Comparison of ENCODE assay signal across 13 cellular contexts in genomic region chr10:128147064-128147463, GRCh38. TPM values are rescaled to one million over a fixed set of nuclear protein-coding genes. Genes with fewer than 3 reads are reported as not detected.
DNase-seq lines count a peak whose midpoint lies in the region; ATAC-seq and FAIRE-seq lines count a peak whose summit lies in the region.
"Had no signal": no experiment of that assay in that cellular context is flagged by ENCODE, and none has a peak within 500 bp of the region (broad histone marks: within the 10 kb centered on the region; RNA-seq: fewer than 3 reads in every experiment).

No MANE protein-coding gene starts in this region.

- no peak overlapping the region for H3K27ac ChIP-seq in neuronal stem cell (replicated peaks; ENCODE audit: low read length)
- H3K27ac ChIP-seq: psoas muscle had no signal

- no peak overlapping the region for H3K4me3 ChIP-seq in neuronal stem cell (ENCODE audit: low read length in 2 of 2)
- H3K4me3 ChIP-seq: psoas muscle had no signal

- ATAC-seq in GM18502 (IDR thresholded peaks at IDR 0.05; ENCODE audit: poor library complexity, unreplicated experiment) (peak; percentile 61), GM19397 (IDR thresholded peaks at IDR 0.05; ENCODE audit: unreplicated experiment) (peak; percentile 38), HG03095 (IDR thresholded peaks at IDR 0.05; ENCODE audit: unreplicated experiment) (peak; percentile 36)
- peak; percentile 77 for ATAC-seq in activated naive CD8-positive, alpha-beta T cell treated with anti-CD3 and anti-CD28 coated beads, Interleukin-2, amount 50 U/mL, for 24 hours
- ATAC-seq: psoas muscle had no signal

- peak overlapping the region; percentile 49 for H3K4me3 Mint-ChIP-seq in activated naive CD8-positive, alpha-beta T cell treated with anti-CD3 and anti-CD28 coated beads, Interleukin-2, amount 50 U/mL, for 24 hours
- H3K4me3 Mint-ChIP-seq: central memory CD8-positive, alpha-beta T cell had no signal

- no peak for FAIRE-seq in HTR-8/SVneo (lab: Jason Lieb, UNC)

- no peak overlapping the region for H2BK120ac ChIP-seq in neuronal stem cell (ENCODE audit: low read depth, low read length)

- no peak overlapping the region for H2BK5ac ChIP-seq in neuronal stem cell (ENCODE audit: low read length)

- H3K9ac ChIP-seq in neuronal stem cell (ENCODE audit: low read depth, low read length, poor library complexity) = no peak overlapping the region

- H3K4ac ChIP-seq in neuronal stem cell (ENCODE audit: low read length) = no peak overlapping the region

- peaks cover 40% of the 10 kb centered on the region for H3K4me1 Mint-ChIP-seq in activated naive CD8-positive, alpha-beta T cell treated with anti-CD3 and anti-CD28 coated beads, Interleukin-2, amount 50 U/mL, for 24 hours

- H3K9me3 ChIP-seq in neuronal stem cell (replicated peaks in 1 of 2; ENCODE audit: control insufficient read depth in 2 of 2, insufficient read depth in 1 of 2, low read depth in 1 of 2, low read length in 2 of 2) = no peaks in the 10 kb centered on the region
- H3K9me3 ChIP-seq: psoas muscle had no signal

- no peaks in the 10 kb centered on the region for H3K36me3 ChIP-seq in neuronal stem cell (replicated peaks in 1 of 2; ENCODE audit: control insufficient read depth in 2 of 2, insufficient read depth in 2 of 2, low read length in 2 of 2)

- no peak overlapping the region for H2AK5ac ChIP-seq in neuronal stem cell (ENCODE audit: low read depth, low read length)

- H4K8ac ChIP-seq in neuronal stem cell (ENCODE audit: low read depth, low read length) = no peak overlapping the region

- H2BK12ac ChIP-seq in neuronal stem cell (ENCODE audit: low read length) = no peak overlapping the region

- no CpG with 5 or more reads among the region's 4 CpGs for WGBS in neuronal stem cell (ENCODE audit: extremely low coverage in 2 of 2, insufficient read length in 2 of 2, insufficient replicate concordance in 1 of 2), 2 donors

- no peak overlapping the region for H3K23ac ChIP-seq in neuronal stem cell (ENCODE audit: low read depth, low read length, poor library complexity)

- no peak overlapping the region for H3K4me2 ChIP-seq in neuronal stem cell (ENCODE audit: insufficient read depth, low read length, poor library complexity, severe bottlenecking)

- no peak overlapping the region for H2BK15ac ChIP-seq in neuronal stem cell (ENCODE audit: low read length)

- H3K36me3 Mint-ChIP-seq in activated naive CD8-positive, alpha-beta T cell treated with anti-CD3 and anti-CD28 coated beads, Interleukin-2, amount 50 U/mL, for 24 hours (ENCODE audit: low read depth) = peaks cover 6% of the 10 kb centered on the region

- peaks cover 14% of the 10 kb centered on the region for H3K9me3 Mint-ChIP-seq in activated naive CD8-positive, alpha-beta T cell treated with anti-CD3 and anti-CD28 coated beads, Interleukin-2, amount 50 U/mL, for 24 hours
- H3K9me3 Mint-ChIP-seq: central memory CD8-positive, alpha-beta T cell had no signal

- peaks cover 0 to 35% (median 0%) of the 10 kb centered on the region in 3 experiments for H3K27me3 ChIP-seq in neuronal stem cell (ENCODE audit: control insufficient read depth in 3 of 3, insufficient read depth in 3 of 3, low read depth in 1 of 3, low read length in 3 of 3)

- H3K27ac Mint-ChIP-seq in activated naive CD8-positive, alpha-beta T cell treated with anti-CD3 and anti-CD28 coated beads, Interleukin-2, amount 50 U/mL, for 24 hours = peak overlapping the region; percentile 78

- H2AFZ ChIP-seq in neuronal stem cell (ENCODE audit: low read length) = no peak overlapping the region

- H3K27me3 Mint-ChIP-seq in activated naive CD8-positive, alpha-beta T cell treated with anti-CD3 and anti-CD28 coated beads, Interleukin-2, amount 50 U/mL, for 24 hours = peaks cover 5% of the 10 kb centered on the region
- H3K27me3 Mint-ChIP-seq: central memory CD8-positive, alpha-beta T cell had no signal

- DNase-seq in activated naive CD8-positive, alpha-beta T cell treated with anti-CD3 and anti-CD28 coated beads, Interleukin-2, amount 50 U/mL, for 24 hours = peak; percentile 18
- DNase-seq in NCI-H1105 (lab: John Stamatoyannopoulos, UW) (no peak), HTR-8/SVneo (ENCODE audit: insufficient read length, low spot score) (no peak), neuronal stem cell (ENCODE audit: low spot score) (no peak), NCI-H345 (lab: John Stamatoyannopoulos, UW) (no peak)
- DNase-seq: DMS79 treated with DMSO at 0.1 percent for 48 hours, NCI-H2171, psoas muscle, SHP77 treated with DMSO at 0.1 percent for 48 hours had no signal

- H3K4me1 ChIP-seq in neuronal stem cell (ENCODE audit: control insufficient read depth in 2 of 2, insufficient read depth in 1 of 2, low read depth in 1 of 2, low read length in 2 of 2) = peaks cover 0 to 1% of the 10 kb centered on the region in 2 donors
- H3K4me1 ChIP-seq: psoas muscle had no signal

- H3K18ac ChIP-seq in neuronal stem cell (ENCODE audit: low read length) = no peak overlapping the region

- H3K14ac ChIP-seq in neuronal stem cell (ENCODE audit: low read length) = no peak overlapping the region

- H3K79me1 ChIP-seq in neuronal stem cell (ENCODE audit: low read depth, low read length) = no peaks in the 10 kb centered on the region

- no peak overlapping the region for H4K91ac ChIP-seq in neuronal stem cell (ENCODE audit: low read depth, low read length, poor library complexity)

RNA-seq across cellular contexts. Expression of gene MKI67, which starts 20.8 kb away (rescaled TPM):
- polyA plus RNA-seq in neuronal stem cell (2013, experiment 1 of 2) = 42.4 TPM
- 41.6 TPM for polyA plus RNA-seq in neuronal stem cell (2013, experiment 2 of 2)
